In the genomic region with DNA sequence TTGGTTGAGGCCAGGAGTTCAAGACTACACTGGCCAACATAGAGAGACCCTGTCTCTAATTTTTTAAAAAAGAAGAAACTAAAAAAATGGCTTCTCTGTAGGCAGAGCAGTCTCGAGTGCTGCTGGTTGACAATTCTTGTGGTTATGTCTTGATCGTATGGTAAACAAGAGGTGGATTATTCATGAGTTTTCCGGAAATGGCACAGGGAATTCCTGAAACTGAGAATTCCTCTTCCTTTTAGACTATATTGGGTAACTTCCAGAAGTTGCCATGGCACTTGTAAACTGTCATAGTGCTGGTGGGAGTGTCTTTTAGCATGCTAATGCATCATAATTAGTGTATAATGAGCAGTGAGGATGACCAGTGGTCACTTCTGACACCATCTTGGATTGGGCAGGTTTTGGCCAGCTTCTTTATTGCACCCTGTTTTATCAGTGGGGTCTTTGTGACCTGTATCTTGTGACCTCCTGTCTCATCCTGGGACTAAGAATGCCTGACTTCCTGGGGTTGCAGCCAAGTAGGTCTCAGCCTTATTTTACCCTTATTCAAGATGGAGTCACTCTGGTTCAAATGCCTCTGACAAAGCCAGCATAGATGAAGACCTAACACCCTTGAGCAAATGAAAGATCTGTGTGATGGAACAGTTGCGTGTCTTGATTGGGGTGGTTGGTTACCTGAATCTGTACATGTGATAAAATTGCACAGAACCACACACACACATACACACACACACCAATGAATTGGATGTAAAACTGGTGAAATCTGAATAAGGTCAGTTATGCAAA, we compare ENCODE assay signal across 25 cellular contexts. TPM values are rescaled to one million over a fixed set of nuclear protein-coding genes. Genes with fewer than 3 reads are reported as not detected.
DNase-seq lines count a peak whose midpoint lies in the region; ATAC-seq, FAIRE-seq and TF ChIP-seq lines count a peak whose summit lies in the region.
"Had no signal": no experiment of that assay in that cellular context is flagged by ENCODE, and none has a peak within 500 bp of the region (broad histone marks: within the 10 kb centered on the region; RNA-seq: fewer than 3 reads in every experiment).

No MANE protein-coding gene starts in this region.

- H3K27ac Mint-ChIP-seq in astrocyte (ENCODE audit: unreplicated experiment), result no peak overlapping the region
- H3K27ac Mint-ChIP-seq: CD8-positive, alpha-beta T cell had no signal

- peaks cover 9% of the 10 kb centered on the region for H3K9me1 ChIP-seq in IMR-90 (ENCODE audit: insufficient read depth, low read length)

- TF ChIP-seq POLR2A in IMR-90 (IDR thresholded peaks at IDR 0.05; ENCODE audit: low read depth, low read length), result no peak

- WGBS in IMR-90 (ENCODE audit: extremely low coverage in 2 of 2, insufficient read length in 1 of 2), 2 experiments, result no CpG with 5 or more reads among the region's 4 CpGs
- WGBS in mesenchymal stem cell, result 36% methylated on average over 3 of the region's 4 CpGs

- H3K18ac ChIP-seq in IMR-90 (ENCODE audit: low read depth, low read length) (no peak overlapping the region), mesenchymal stem cell (ENCODE audit: low read depth in 1 of 2, low read length in 2 of 2) (peak overlapping the region in 1 of 2 experiments; percentile 34)

- peaks cover 19% of the 10 kb centered on the region for H3K4me1 Mint-ChIP-seq in astrocyte (ENCODE audit: low read depth, unreplicated experiment)

- H2BK5ac ChIP-seq in IMR-90 (ENCODE audit: low read depth, low read length, poor library complexity, severe bottlenecking) (no peak overlapping the region), mesenchymal stem cell (ENCODE audit: low read depth, low read length, poor library complexity, severe bottlenecking) (no peak overlapping the region)

- H2AK5ac ChIP-seq in IMR-90 (ENCODE audit: low read depth, low read length) (no peak overlapping the region; the same call in 1 of the 2 replicates), mesenchymal stem cell (ENCODE audit: low read length, severe bottlenecking) (no peak overlapping the region)

- FAIRE-seq in astrocyte (lab: Jason Lieb, UNC), result no peak
- FAIRE-seq: HTR-8/SVneo had no signal

- TF ChIP-seq CTCF in IMR-90 (conservative IDR thresholded peaks at IDR 0.05; ENCODE audit: low read depth, low read length), result no peak
- no peak for TF ChIP-seq CTCF in astrocyte (IDR thresholded peaks at IDR 0.05; ENCODE audit: insufficient read depth, low read depth, low read length)

- DNase-seq in activated CD8-positive, alpha-beta memory T cell treated with anti-CD3 and anti-CD28 coated beads, Interleukin-2, amount 50 U/mL, for 48 hours, result peak; percentile 1
- DNase-seq in activated CD8-positive, alpha-beta memory T cell treated with anti-CD3 and anti-CD28 coated beads, Interleukin-2, amount 50 U/mL, for 4 hours, result no peak
- DNase-seq in IMR-90, result peak; percentile 22
- DNase-seq in astrocyte (ENCODE audit: low read depth), result peak; percentile 25
- peak; percentile 83 for DNase-seq in mesenchymal stem cell
- DNase-seq: AML-193; C1 segment of cervical spinal cord; CD8-positive, alpha-beta T cell; GM23248; MV-4-11; NCI-H1105 treated with DMSO at 0.1 percent for 48 hours; NCI-H1694; NCI-H2081; NCI-H2171 treated with DMSO at 0.1 percent for 48 hours; NCI-H524 treated with DMSO at 0.1 percent for 48 hours; NCI-H82; OCI-M1; SHP77; SK-N-SH had no signal

- H3K4me3 Mint-ChIP-seq in astrocyte (ENCODE audit: unreplicated experiment), result no peak overlapping the region
- H3K4me3 Mint-ChIP-seq: CD8-positive, alpha-beta T cell had no signal

- H2AK9ac ChIP-seq in IMR-90 (replicated peaks; ENCODE audit: low read depth, low read length, poor library complexity), result no peak overlapping the region

- TF ChIP-seq RAD21 in IMR-90 (IDR thresholded peaks at IDR 0.05; ENCODE audit: low read length), result no peak

- intact Hi-C loops in IMR-90 (cut with micrococcal nuclease), result no loop called here

- no TSS peak for BruUV-seq in IMR-90 (replicated peaks; lab: Mats Ljungman, UMichigan)

- no peak overlapping the region for H3K23ac ChIP-seq in IMR-90 (ENCODE audit: low read depth, low read length)
- H3K23ac ChIP-seq in mesenchymal stem cell (ENCODE audit: low read length in 2 of 2), result no peak overlapping the region

- no peak overlapping the region for H2AFZ ChIP-seq in IMR-90 (replicated peaks; ENCODE audit: low read length, poor library complexity)
- no peak overlapping the region for H2AFZ ChIP-seq in astrocyte (ENCODE audit: low read depth, low read length)
- H2AFZ ChIP-seq in mesenchymal stem cell (ENCODE audit: low read depth, low read length), result no peak overlapping the region
- H2AFZ ChIP-seq: GM23248 had no signal

- dilution Hi-C loops in IMR-90 (cut with HindIII; ENCODE audit: low sequenced_read_pairs, unreplicated experiment), result no loop called here

- H4K91ac ChIP-seq in IMR-90 (ENCODE audit: insufficient read depth, low read depth, low read length) (no peak overlapping the region), mesenchymal stem cell (ENCODE audit: low read length) (no peak overlapping the region)

- H3K36me3 Mint-ChIP-seq in astrocyte (ENCODE audit: low read depth, unreplicated experiment), result no peaks in the 10 kb centered on the region
- H3K36me3 Mint-ChIP-seq: CD8-positive, alpha-beta T cell had no signal

- H2BK20ac ChIP-seq in IMR-90 (ENCODE audit: low read depth, low read length), result 0 out of 2 replicates have a peak overlapping the region, but pooled peaks have one; percentile 20

- H2BK120ac ChIP-seq in IMR-90 (ENCODE audit: low read depth, low read length) (no peak overlapping the region), mesenchymal stem cell (ENCODE audit: low read depth, low read length) (no peak overlapping the region)

- no peaks in the 10 kb centered on the region for H3K27me3 Mint-ChIP-seq in astrocyte (ENCODE audit: low read depth, unreplicated experiment)

- H3K56ac ChIP-seq in IMR-90 (ENCODE audit: extremely low read depth, insufficient read depth, low read length), result no peak overlapping the region

- in situ Hi-C loops in IMR-90 (cut with MboI; ENCODE audit: low sequenced_read_pairs), result no loop called here

- H4K20me1 ChIP-seq in IMR-90 (ENCODE audit: insufficient read depth, low read length) (peaks cover 28% of the 10 kb centered on the region), astrocyte (ENCODE audit: insufficient read depth, low read length) (peaks cover 64% of the 10 kb centered on the region)

- H3K9ac ChIP-seq in IMR-90 (ENCODE audit: low read depth, low read length) (no peak overlapping the region), astrocyte (ENCODE audit: low read length) (no peak overlapping the region), mesenchymal stem cell (ENCODE audit: low read length) (no peak overlapping the region)
- H3K9ac ChIP-seq: GM23248, SK-N-SH had no signal

- H3K4me2 ChIP-seq in IMR-90 (ENCODE audit: low read depth, low read length), result no peak overlapping the region
- no peak overlapping the region for H3K4me2 ChIP-seq in astrocyte (ENCODE audit: low read length)
- no peak overlapping the region for H3K4me2 ChIP-seq in mesenchymal stem cell (ENCODE audit: low read length, poor library complexity, severe bottlenecking)
- H3K4me2 ChIP-seq: SK-N-SH had no signal

- peaks cover 61% of the 10 kb centered on the region for H3K79me2 ChIP-seq in astrocyte (ENCODE audit: insufficient read depth, low read length)

- ATAC-seq in IMR-90 (ENCODE audit: low read depth) (no peak), GM18873 (IDR thresholded peaks at IDR 0.05; ENCODE audit: low FRiP score, unreplicated experiment) (no peak), GM21367 (IDR thresholded peaks at IDR 0.05; ENCODE audit: unreplicated experiment) (no peak), HG03439 (IDR thresholded peaks at IDR 0.05; ENCODE audit: unreplicated experiment) (no peak)
- ATAC-seq: CD8-positive, alpha-beta T cell had no signal

- H3K36me3 ChIP-seq in IMR-90 (ENCODE audit: control insufficient read depth, insufficient read depth, low read length) (0 out of 2 replicates have a peak, but pooled peaks cover 1% of the 10 kb centered on the region), astrocyte (ENCODE audit: insufficient read depth, low read length) (no peaks in the 10 kb centered on the region), mesenchymal stem cell (ENCODE audit: control insufficient read depth in 1 of 2, insufficient read depth in 2 of 2, low read depth in 1 of 2, low read length in 2 of 2) (peaks cover 0 to 25% of the 10 kb centered on the region in 2 experiments)
- H3K36me3 ChIP-seq: HAP-1 had no signal

- CTCF ChIA-PET in IMR-90 (lab: Yijun Ruan, JAX), result no interaction called here

- POLR2A ChIA-PET in IMR-90 (lab: Charles Lee; ENCODE audit: unreplicated experiment), result no interaction called here

- H3K4me3 ChIP-seq in IMR-90 (ENCODE audit: insufficient read depth, low read depth, low read length) (no peak overlapping the region), astrocyte (ENCODE audit: insufficient read depth, low read depth, low read length) (no peak overlapping the region), mesenchymal stem cell (ENCODE audit: insufficient read depth in 1 of 2, low read depth in 1 of 2, low read length in 2 of 2) (no peak overlapping the region)
- H3K4me3 ChIP-seq: GM23248, HAP-1 had no signal

- H4K5ac ChIP-seq in IMR-90 (ENCODE audit: low read depth, low read length), result no peak overlapping the region

- H3K4ac ChIP-seq in IMR-90 (ENCODE audit: low read depth, low read length), result no peak overlapping the region; the same call in 1 of the 2 replicates
- H3K4ac ChIP-seq in mesenchymal stem cell (ENCODE audit: low read depth in 1 of 2, low read length in 2 of 2), result no peak overlapping the region

- no peak overlapping the region for H2BK15ac ChIP-seq in IMR-90 (ENCODE audit: low read depth, low read length)
- H2BK15ac ChIP-seq in mesenchymal stem cell (ENCODE audit: low read depth, poor library complexity, severe bottlenecking), result no peak overlapping the region

- H3K27me3 ChIP-seq in IMR-90 (ENCODE audit: control insufficient read depth, insufficient read depth, low read length) (no peaks in the 10 kb centered on the region), astrocyte (ENCODE audit: insufficient read depth, low read length) (no peaks in the 10 kb centered on the region), mesenchymal stem cell (ENCODE audit: control insufficient read depth in 1 of 2, insufficient read depth in 1 of 2, low read length in 2 of 2) (no peaks in the 10 kb centered on the region)

- no peaks in the 10 kb centered on the region for H3K9me3 Mint-ChIP-seq in astrocyte (ENCODE audit: unreplicated experiment)
- H3K9me3 Mint-ChIP-seq: CD8-positive, alpha-beta T cell had no signal

- peaks cover 28 to 39% of the 10 kb centered on the region in 2 experiments for H3K79me1 ChIP-seq in IMR-90 (ENCODE audit: low read depth in 1 of 2, low read length in 2 of 2)
- peaks cover 27% of the 10 kb centered on the region for H3K79me1 ChIP-seq in mesenchymal stem cell (replicated peaks; ENCODE audit: low read length, poor library complexity, severe bottlenecking)

- H3K4me1 ChIP-seq in IMR-90 (ENCODE audit: control insufficient read depth, insufficient read depth, low read length) (no peaks in the 10 kb centered on the region; the same call in 1 of the 2 replicates), astrocyte (ENCODE audit: insufficient read depth, low read length) (peaks cover 7% of the 10 kb centered on the region), mesenchymal stem cell (ENCODE audit: control insufficient read depth, insufficient read depth, low read depth, low read length) (peaks cover 2% of the 10 kb centered on the region)
- H3K4me1 ChIP-seq: HAP-1 had no signal

- H3K9me3 ChIP-seq in IMR-90 (ENCODE audit: control insufficient read depth, insufficient read depth, low read length), result no peaks in the 10 kb centered on the region
- peaks cover 2% of the 10 kb centered on the region for H3K9me3 ChIP-seq in astrocyte (ENCODE audit: insufficient read depth, low read depth, low read length)
- no peaks in the 10 kb centered on the region for H3K9me3 ChIP-seq in mesenchymal stem cell (ENCODE audit: control insufficient read depth, low read length)
- H3K9me3 ChIP-seq: HAP-1, SK-N-SH had no signal

- H3K14ac ChIP-seq in IMR-90 (replicated peaks; ENCODE audit: low read depth, low read length) (no peak overlapping the region), mesenchymal stem cell (ENCODE audit: low read length in 2 of 2) (no peak overlapping the region)

- no peak overlapping the region for H4K8ac ChIP-seq in IMR-90 (ENCODE audit: low read depth in 2 of 2, low read length in 2 of 2)
- no peak overlapping the region for H4K8ac ChIP-seq in mesenchymal stem cell (ENCODE audit: low read length)

- peak overlapping the region in 1 of 2 experiments; percentile 11 for H2BK12ac ChIP-seq in mesenchymal stem cell (ENCODE audit: low read length in 2 of 2)

- no peak overlapping the region for H3K27ac ChIP-seq in IMR-90 (ENCODE audit: insufficient read depth, low read length)
- H3K27ac ChIP-seq in astrocyte (ENCODE audit: low read depth, low read length), result no peak overlapping the region
- no peak overlapping the region for H3K27ac ChIP-seq in mesenchymal stem cell (ENCODE audit: low read length, poor library complexity, severe bottlenecking)
- H3K27ac ChIP-seq: 22Rv1, GM23248 had no signal

RNA-seq across cellular contexts. Expression of a gene that starts 30.2 kb away (rescaled TPM):
- total RNA-seq in IMR-90 (2012; rRNA removed), result 22.5 and 22.6 TPM in 2 replicates
- 31.2 and 32.9 TPM in 2 replicates for polyA plus RNA-seq in IMR-90 (2012; rRNA removed)
- polyA plus RNA-seq in IMR-90 (2012; cell fraction: cytosol; rRNA removed), result 21.4 and 35.3 TPM in 2 replicates
- polyA plus RNA-seq in IMR-90 (2012; cell fraction: nucleus; rRNA removed; ENCODE audit: low replicate concordance), result 27.4 and 30.5 TPM in 2 replicates
- 15.5 and 20.1 TPM in 2 replicates for total RNA-seq in astrocyte
- polyA plus RNA-seq in mesenchymal stem cell (2013, experiment 1 of 2), result 34.5 TPM
- 34.0 TPM for polyA plus RNA-seq in mesenchymal stem cell (2013, experiment 2 of 2)
